19 cellular contexts compared by ENCODE assay signal in genomic region chr2:27148801-27149439, GRCh38. TPM values are rescaled to one million over a fixed set of nuclear protein-coding genes. Genes with fewer than 3 reads are reported as not detected.
A peak's percentile ranks its signal among the peaks of the same experiment; 100 is the strongest.
DNase-seq lines count a peak whose midpoint lies in the region; ATAC-seq, FAIRE-seq and TF ChIP-seq lines count a peak whose summit lies in the region.
"Had no signal": no experiment of that assay in that cellular context is flagged by ENCODE, and none has a peak within 500 bp of the region (broad histone marks: within the 10 kb centered on the region; RNA-seq: fewer than 3 reads in every experiment).

TCF23 (plus strand) TSS chr2:27149004; CDS start chr2:27149134, 130 bp downstream.

- H3K4me1 ChIP-seq in HepG2 (ENCODE audit: insufficient read depth, low read length) (peaks cover 63% of the 10 kb centered on the region), right lobe of liver (no peaks in the 10 kb centered on the region), ovary (ENCODE audit: insufficient read depth) (peaks cover 31% of the 10 kb centered on the region)

- peak within 1 kb of the TSS; percentile 21 for H3K27ac Mint-ChIP-seq in endothelial cell (ENCODE audit: unreplicated experiment)
- no peak within 1 kb of the TSS for H3K27ac Mint-ChIP-seq in activated CD8-positive, alpha-beta T cell treated with anti-CD3 and anti-CD28 coated beads, Interleukin-2, amount 10 ng/mL, durations not matched to agents 7 days and 5 days
- no peak within 1 kb of the TSS for H3K27ac Mint-ChIP-seq in activated T-helper 1 cell treated with anti-CD3 and anti-CD28 coated beads, Interleukin-12 subunit alpha, Interleukin-12 subunit beta, Interleukin-2, Interleukin-4 antibody, amounts not matched to agents 30 ng/mL and 10 ng/mL and 1 ng/mL, durations not matched to agents 14 hours and 24 hours and 36 hours
- H3K27ac Mint-ChIP-seq: CD4-positive, CD25-positive, alpha-beta regulatory T cell had no signal

- POLR2A ChIA-PET in HepG2 (lab: Yijun Ruan, JAX) = interaction anchor here (0.9 to 1.5 kb wide), 5 partner anchors 14 to 55 kb away, joined by 3 to 4 read pairs (median 3); partner anchors contain the start of gene PREB
- POLR2A ChIA-PET in activated CD8-positive, alpha-beta T cell treated with anti-CD3 and anti-CD28 coated beads, Interleukin-2, amount 10 ng/mL, durations not matched to agents 7 days and 5 days (lab: Charles Lee) = no interaction called here

- peak within 1 kb of the TSS; percentile 2 for H2AFZ ChIP-seq in HepG2 (ENCODE audit: low read length)

- no peaks in the 10 kb centered on the region for H3K9me3 Mint-ChIP-seq in endothelial cell (ENCODE audit: unreplicated experiment)
- no peaks in the 10 kb centered on the region for H3K9me3 Mint-ChIP-seq in activated CD8-positive, alpha-beta T cell treated with anti-CD3 and anti-CD28 coated beads, Interleukin-2, amount 10 ng/mL, durations not matched to agents 7 days and 5 days (ENCODE audit: insufficient read depth)
- no peaks in the 10 kb centered on the region for H3K9me3 Mint-ChIP-seq in activated T-helper 1 cell treated with anti-CD3 and anti-CD28 coated beads, Interleukin-12 subunit alpha, Interleukin-12 subunit beta, Interleukin-2, Interleukin-4 antibody, amounts not matched to agents 30 ng/mL and 10 ng/mL and 1 ng/mL, durations not matched to agents 14 hours and 24 hours and 36 hours

- H3K36me3 Mint-ChIP-seq in endothelial cell (ENCODE audit: low read depth, unreplicated experiment) = no peaks in the 10 kb centered on the region
- no peaks in the 10 kb centered on the region for H3K36me3 Mint-ChIP-seq in activated CD8-positive, alpha-beta T cell treated with anti-CD3 and anti-CD28 coated beads, Interleukin-2, amount 10 ng/mL, durations not matched to agents 7 days and 5 days (ENCODE audit: low read depth)
- no peaks in the 10 kb centered on the region for H3K36me3 Mint-ChIP-seq in activated T-helper 1 cell treated with anti-CD3 and anti-CD28 coated beads, Interleukin-12 subunit alpha, Interleukin-12 subunit beta, Interleukin-2, Interleukin-4 antibody, amounts not matched to agents 30 ng/mL and 10 ng/mL and 1 ng/mL, durations not matched to agents 14 hours and 24 hours and 36 hours (ENCODE audit: low read depth)
- H3K36me3 Mint-ChIP-seq: CD4-positive, CD25-positive, alpha-beta regulatory T cell had no signal

- peak within 1 kb of the TSS; percentile 48 for H3K4me2 ChIP-seq in HepG2 (ENCODE audit: low read depth, low read length)
- H3K4me2 ChIP-seq: KMS-11 had no signal

- in situ Hi-C loops in HepG2 (cut with HindIII; ENCODE audit: extremely low pct_ligation_motif_present, low pct_unique_long_range_greater_than_20kb) = no loop called here

- TF ChIP-seq RAD21 in HepG2 (CRISPR knock-in tag; IDR thresholded peaks at IDR 0.05) = no peak

- TF ChIP-seq CTCF in HepG2 (CRISPR knock-in tag; IDR thresholded peaks at IDR 0.05) (no peak), right lobe of liver (IDR thresholded peaks at IDR 0.05) (no peak), endothelial cell (IDR thresholded peaks at IDR 0.05; ENCODE audit: unreplicated experiment) (no peak), ovary (IDR thresholded peaks at IDR 0.05) (no peak)

- H3K27me3 Mint-ChIP-seq in endothelial cell (ENCODE audit: unreplicated experiment) = peaks cover 2% of the 10 kb centered on the region
- H3K27me3 Mint-ChIP-seq in activated CD8-positive, alpha-beta T cell treated with anti-CD3 and anti-CD28 coated beads, Interleukin-2, amount 10 ng/mL, durations not matched to agents 7 days and 5 days (ENCODE audit: low read depth) = peaks cover 6% of the 10 kb centered on the region
- H3K27me3 Mint-ChIP-seq in activated T-helper 1 cell treated with anti-CD3 and anti-CD28 coated beads, Interleukin-12 subunit alpha, Interleukin-12 subunit beta, Interleukin-2, Interleukin-4 antibody, amounts not matched to agents 30 ng/mL and 10 ng/mL and 1 ng/mL, durations not matched to agents 14 hours and 24 hours and 36 hours (ENCODE audit: insufficient read depth) = peaks cover 12% of the 10 kb centered on the region

- H3K9ac ChIP-seq in HepG2 (ENCODE audit: insufficient read depth, low read depth, low read length) = peak within 1 kb of the TSS; percentile 2
- H3K9ac ChIP-seq: KMS-11 had no signal

- H3K36me3 ChIP-seq in HepG2 (replicated peaks in 1 of 2; ENCODE audit: control insufficient read depth in 1 of 2, insufficient read depth in 2 of 2, low read length in 2 of 2) = no peaks in the 10 kb centered on the region
- H3K36me3 ChIP-seq in right lobe of liver = no peaks in the 10 kb centered on the region
- no peaks in the 10 kb centered on the region for H3K36me3 ChIP-seq in ovary
- H3K36me3 ChIP-seq: MG63 had no signal

- H3K4me3 Mint-ChIP-seq in endothelial cell (ENCODE audit: unreplicated experiment) = no peak within 1 kb of the TSS
- H3K4me3 Mint-ChIP-seq in activated CD8-positive, alpha-beta T cell treated with anti-CD3 and anti-CD28 coated beads, Interleukin-2, amount 10 ng/mL, durations not matched to agents 7 days and 5 days = no peak within 1 kb of the TSS
- H3K4me3 Mint-ChIP-seq in activated T-helper 1 cell treated with anti-CD3 and anti-CD28 coated beads, Interleukin-12 subunit alpha, Interleukin-12 subunit beta, Interleukin-2, Interleukin-4 antibody, amounts not matched to agents 30 ng/mL and 10 ng/mL and 1 ng/mL, durations not matched to agents 14 hours and 24 hours and 36 hours = no peak within 1 kb of the TSS
- H3K4me3 Mint-ChIP-seq: CD4-positive, CD25-positive, alpha-beta regulatory T cell had no signal

- TF ChIP-seq POLR2A in HepG2 (IDR thresholded peaks at IDR 0.05; ENCODE audit: insufficient read depth in 1 of 2, low read depth in 2 of 2, low read length in 2 of 2) = no peak
- no peak for TF ChIP-seq POLR2A in right lobe of liver (IDR thresholded peaks at IDR 0.05)
- TF ChIP-seq POLR2A in ovary (IDR thresholded peaks at IDR 0.05) = peak; percentile 34

- H3K27me3 ChIP-seq in HepG2 (ENCODE audit: control insufficient read depth in 1 of 2, insufficient read depth in 2 of 2, low read length in 2 of 2) (peaks cover 0 to 2% of the 10 kb centered on the region in 2 experiments; a peak in 2 of 5 replicates), right lobe of liver (no peaks in the 10 kb centered on the region), ovary (no peaks in the 10 kb centered on the region)
- H3K27me3 ChIP-seq: MG63 had no signal

- no peaks in the 10 kb centered on the region for H3K9me3 ChIP-seq in HepG2 (ENCODE audit: low read length)
- H3K9me3 ChIP-seq in right lobe of liver = no peaks in the 10 kb centered on the region
- no peaks in the 10 kb centered on the region for H3K9me3 ChIP-seq in ovary
- H3K9me3 ChIP-seq: MG63 had no signal

- peak within 1 kb of the TSS in 1 of 3 experiments; percentile 21; a peak in 1 of 6 replicates for H3K4me3 ChIP-seq in HepG2 (replicated peaks in 1 of 3; ENCODE audit: insufficient read depth in 1 of 3, low read depth in 2 of 3, low read length in 3 of 3)
- H3K4me3 ChIP-seq in right lobe of liver = no peak within 1 kb of the TSS
- peak within 1 kb of the TSS; percentile 36 for H3K4me3 ChIP-seq in ovary
- H3K4me3 ChIP-seq: MG63 had no signal

- intact Hi-C loops in HepG2 (cut with micrococcal nuclease; ENCODE audit: unreplicated experiment) (no loop called here), right lobe of liver (cut with DNase I) (no loop called here), ovary (cut with DNase I) (no loop called here)
- intact Hi-C loops in activated T-helper 1 cell treated with anti-CD3 and anti-CD28 coated beads, Interleukin-12 subunit alpha, Interleukin-12 subunit beta, Interleukin-2, Interleukin-4 antibody, amounts not matched to agents 30 ng/mL and 10 ng/mL and 1 ng/mL, durations not matched to agents 14 hours and 24 hours and 36 hours (cut with micrococcal nuclease) = no loop called here

- H3K4me1 Mint-ChIP-seq in endothelial cell (ENCODE audit: unreplicated experiment) = no peaks in the 10 kb centered on the region
- H3K4me1 Mint-ChIP-seq in activated CD8-positive, alpha-beta T cell treated with anti-CD3 and anti-CD28 coated beads, Interleukin-2, amount 10 ng/mL, durations not matched to agents 7 days and 5 days (ENCODE audit: low read depth) = no peaks in the 10 kb centered on the region
- no peaks in the 10 kb centered on the region for H3K4me1 Mint-ChIP-seq in activated T-helper 1 cell treated with anti-CD3 and anti-CD28 coated beads, Interleukin-12 subunit alpha, Interleukin-12 subunit beta, Interleukin-2, Interleukin-4 antibody, amounts not matched to agents 30 ng/mL and 10 ng/mL and 1 ng/mL, durations not matched to agents 14 hours and 24 hours and 36 hours (ENCODE audit: low read depth)
- H3K4me1 Mint-ChIP-seq: CD4-positive, CD25-positive, alpha-beta regulatory T cell had no signal

- H3K27ac ChIP-seq in HepG2 (ENCODE audit: extremely low read length, insufficient read depth, low read length) (no peak within 1 kb of the TSS), right lobe of liver (no peak within 1 kb of the TSS), ovary (peak within 1 kb of the TSS; percentile 15 to 78)
- H3K27ac ChIP-seq: KMS-11 had no signal

- CTCF ChIA-PET in HepG2 (lab: Yijun Ruan, JAX; ENCODE audit: low intra/inter-chr PET ratio, low total read pairs) = no interaction called here
- CTCF ChIA-PET in activated CD8-positive, alpha-beta T cell treated with anti-CD3 and anti-CD28 coated beads, Interleukin-2, amount 10 ng/mL, durations not matched to agents 7 days and 5 days (lab: Charles Lee) = no interaction called here

- TF ChIP-seq EP300 in HepG2 (IDR thresholded peaks at IDR 0.05; ENCODE audit: low read depth in 2 of 2, low read length in 2 of 2) (no peak), HepG2 (CRISPR knock-in tag; IDR thresholded peaks at IDR 0.05; ENCODE audit: borderline replicate concordance) (no peak), ovary (IDR thresholded peaks at IDR 0.05) (no peak)

- DNase-seq in HepG2 (ENCODE audit: low spot score) (no peak), right lobe of liver (no peak), endothelial cell (ENCODE audit: low spot score) (no peak), ovary (peak; percentile 93 to 96 (median 94))
- no peak for DNase-seq in activated CD8-positive, alpha-beta T cell treated with anti-CD3 and anti-CD28 coated beads, Interleukin-2, amount 10 ng/mL, durations not matched to agents 7 days and 5 days
- DNase-seq in stimulated activated naive CD8-positive, alpha-beta T cell treated with anti-CD3 and anti-CD28 coated beads, Interleukin-15, Interleukin-2, amounts not matched to agents 100 U/mL and 50 U/mL, for 24 hours = no peak
- no peak for DNase-seq in activated T-helper 1 cell treated with anti-CD3 and anti-CD28 coated beads, Interleukin-12 subunit alpha, Interleukin-12 subunit beta, Interleukin-2, Interleukin-4 antibody, amounts not matched to agents 30 ng/mL and 10 ng/mL and 1 ng/mL, durations not matched to agents 14 hours and 24 hours and 36 hours (ENCODE audit: low spot score)
- DNase-seq: CD4-positive, CD25-positive, alpha-beta regulatory T cell; GF-D8; MG63; NCI-H1092 treated with DMSO at 0.1 percent for 48 hours; NCI-H187; NCI-H446; NCI-H774; SHP77 had no signal

- WGBS in HepG2 (ENCODE audit: low lambda C conversion rate) = 47% methylated on average over 11 of the region's 12 CpGs
- 93% methylated on average over 2 of the region's 12 CpGs for WGBS in right lobe of liver (ENCODE audit: insufficient coverage, low coverage, low lambda C conversion rate, missing lambda C conversion rate)
- 2 to 13% (median 6%) methylated on average over 11 to 12 of the region's 12 CpGs for WGBS in ovary, 3 donors

- no peak for FAIRE-seq in HepG2 (lab: Jason Lieb, UNC)
- FAIRE-seq: D721Med had no signal

- BruUV-seq in HepG2 (replicated peaks; lab: Mats Ljungman, UMichigan) = no TSS peak

- no peaks in the 10 kb centered on the region for H4K20me1 ChIP-seq in HepG2 (ENCODE audit: insufficient read depth, low read length)

- no peaks in the 10 kb centered on the region for H3K79me2 ChIP-seq in HepG2 (ENCODE audit: insufficient read depth, low read length)

- ATAC-seq in HepG2 (peak; percentile 33), right lobe of liver (no peak), HG02623 (IDR thresholded peaks at IDR 0.05; ENCODE audit: unreplicated experiment) (no peak)
- no peak for ATAC-seq in activated CD8-positive, alpha-beta T cell treated with anti-CD3 and anti-CD28 coated beads, Interleukin-2, amount 10 ng/mL, durations not matched to agents 7 days and 5 days
- no peak for ATAC-seq in stimulated activated naive CD8-positive, alpha-beta T cell treated with anti-CD3 and anti-CD28 coated beads, Interleukin-15, Interleukin-2, amounts not matched to agents 100 U/mL and 50 U/mL, for 24 hours

RNA-seq across cellular contexts. Expression of gene TCF23, which starts in this region (rescaled TPM):
- total RNA-seq in HepG2 (2016; rRNA removed; fragmentation: Illumina TruSeq; extraction: Trizol) (0.02 and 0.04 TPM in 2 replicates), right lobe of liver (under 1 TPM in 1 of 6 experiments, not detected in 5; 0.04 TPM), endothelial cell (ENCODE audit: unreplicated experiment) (not detected), ovary (10 to 100 TPM in 5 of 7 donors, 1 to 10 TPM in 2; 8.4 to 72.2 (median 41.7) TPM)
- not detected in 2 replicates for total RNA-seq in HepG2 (2016; cell fraction: cytosol; rRNA removed; fragmentation: Illumina TruSeq; extraction: Trizol; ENCODE audit: low read depth)
- total RNA-seq in HepG2 (2016; cell fraction: insoluble cytoplasmic fraction; rRNA removed; fragmentation: Illumina TruSeq; extraction: Trizol) = 0.15 TPM in 1 of 2 replicates, not detected in the other
- total RNA-seq in HepG2 (2016; cell fraction: membrane; rRNA removed; fragmentation: Illumina TruSeq; extraction: Trizol) = not detected in 2 replicates
- total RNA-seq in HepG2 (2016; cell fraction: nucleus; rRNA removed; fragmentation: Illumina TruSeq; extraction: Trizol) = not detected in 2 replicates
- polyA plus RNA-seq in HepG2 (2011; rRNA removed) (1.4 TPM in 2 replicates), ovary (10 to 100 TPM; 31.7 to 56.1 TPM)
- polyA plus RNA-seq in HepG2 (2011; cell fraction: cytosol; rRNA removed) = 0.98 and 1.1 TPM in 2 replicates
- polyA plus RNA-seq in HepG2 (2011; cell fraction: nucleus; rRNA removed) = 1.7 and 2.0 TPM in 2 replicates
- polyA plus RNA-seq in HepG2 (2012) = 0.80 and 1.5 TPM in 2 replicates
- polyA plus RNA-seq in HepG2 (2016; cell fraction: cytosol; fragmentation: Illumina TruSeq; extraction: Trizol; ENCODE audit: low read depth) = not detected in 2 replicates
- not detected in 2 replicates for polyA plus RNA-seq in HepG2 (2016; cell fraction: insoluble cytoplasmic fraction; fragmentation: Illumina TruSeq; extraction: Trizol; ENCODE audit: low read depth)
- polyA plus RNA-seq in HepG2 (2016; cell fraction: membrane; fragmentation: Illumina TruSeq; extraction: Trizol; ENCODE audit: low read depth) = not detected in 2 replicates
- 0.12 TPM in 1 of 2 replicates, not detected in the other for polyA plus RNA-seq in HepG2 (2016; cell fraction: nucleus; fragmentation: Illumina TruSeq; extraction: Trizol; ENCODE audit: insufficient read depth, low read depth)
- 1.3 TPM in 1 of 2 replicates, not detected in the other for polyA minus RNA-seq in HepG2 (2011; rRNA and poly(A)+ RNA removed; ENCODE audit: low replicate concordance)
- 0.49 and 0.70 TPM in 2 replicates for polyA minus RNA-seq in HepG2 (2011; cell fraction: cytosol; rRNA and poly(A)+ RNA removed)
- polyA minus RNA-seq in HepG2 (2011; cell fraction: nucleus; rRNA and poly(A)+ RNA removed) = 0.52 and 0.62 TPM in 2 replicates
- not detected for total RNA-seq in activated CD8-positive, alpha-beta T cell treated with anti-CD3 and anti-CD28 coated beads, Interleukin-2, amount 10 ng/mL, durations not matched to agents 7 days and 5 days
- not detected in 2 replicates for total RNA-seq in activated T-helper 1 cell treated with anti-CD3 and anti-CD28 coated beads, Interleukin-12 subunit alpha, Interleukin-12 subunit beta, Interleukin-2, Interleukin-4 antibody, amounts not matched to agents 30 ng/mL and 10 ng/mL and 1 ng/mL, durations not matched to agents 14 hours and 24 hours and 36 hours
- total RNA-seq: A673; CD4-positive, CD25-positive, alpha-beta regulatory T cell had no signal
- polyA plus RNA-seq: CD4-positive, CD25-positive, alpha-beta regulatory T cell had no signal

Comparison
In these comparisons a context has a peak if more than half of its experiments do, and no peak if none do; other contexts are left out.
1. RNA of gene TCF23 (polyA plus RNA-seq): 31.7 to 56.1 TPM in ovary; 0.12 to 2.0 TPM in HepG2; every median in the first group is over 10 times any median in the second.
2. DNase-seq: peak in ovary (5 of 5); none in HepG2 (single experiment), right lobe of liver (0 of 3), endothelial cell (single experiment), activated CD8-positive, alpha-beta T cell treated with anti-CD3 and anti-CD28 coated beads, Interleukin-2, amount 10 ng/mL, durations not matched to agents 7 days and 5 days (single experiment), stimulated activated naive CD8-positive, alpha-beta T cell treated with anti-CD3 and anti-CD28 coated beads, Interleukin-15, Interleukin-2, amounts not matched to agents 100 U/mL and 50 U/mL, for 24 hours (single experiment) and activated T-helper 1 cell treated with anti-CD3 and anti-CD28 coated beads, Interleukin-12 subunit alpha, Interleukin-12 subunit beta, Interleukin-2, Interleukin-4 antibody, amounts not matched to agents 30 ng/mL and 10 ng/mL and 1 ng/mL, durations not matched to agents 14 hours and 24 hours and 36 hours (single experiment).
3. H3K27ac ChIP-seq: peak in ovary (2 of 2); none in HepG2 (single experiment) and right lobe of liver (0 of 3).